ENCODE assay signal across 21 cellular contexts in the genomic region with DNA sequence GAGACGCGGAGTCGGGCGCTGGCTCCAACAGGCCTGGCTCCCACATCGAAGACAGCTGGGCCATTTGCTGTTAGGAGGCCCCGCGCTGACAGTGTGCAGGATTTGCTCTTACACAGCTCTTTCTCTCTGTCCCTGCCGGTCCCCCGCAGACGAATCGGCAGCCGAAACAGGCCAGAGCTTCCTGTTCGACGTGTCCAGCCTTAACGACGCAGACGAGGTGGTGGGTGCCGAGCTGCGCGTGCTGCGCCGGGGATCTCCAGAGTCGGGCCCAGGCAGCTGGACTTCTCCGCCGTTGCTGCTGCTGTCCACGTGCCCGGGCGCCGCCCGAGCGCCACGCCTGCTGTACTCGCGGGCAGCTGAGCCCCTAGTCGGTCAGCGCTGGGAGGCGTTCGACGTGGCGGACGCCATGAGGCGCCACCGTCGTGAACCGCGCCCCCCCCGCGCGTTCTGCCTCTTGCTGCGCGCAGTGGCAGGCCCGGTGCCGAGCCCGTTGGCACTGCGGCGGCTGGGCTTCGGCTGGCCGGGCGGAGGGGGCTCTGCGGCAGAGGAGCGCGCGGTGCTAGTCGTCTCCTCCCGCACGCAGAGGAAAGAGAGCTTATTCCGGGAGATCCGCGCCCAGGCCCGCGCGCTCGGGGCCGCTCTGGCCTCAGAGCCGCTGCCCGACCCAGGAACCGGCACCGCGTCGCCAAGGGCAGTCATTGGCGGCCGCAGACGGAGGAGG. TPM values are rescaled to one million over a fixed set of nuclear protein-coding genes. Genes with fewer than 3 reads are reported as not detected.
DNase-seq lines count a peak whose midpoint lies in the region; ATAC-seq and TF ChIP-seq lines count a peak whose summit lies in the region.
"Had no signal": no experiment of that assay in that cellular context is flagged by ENCODE, and none has a peak within 500 bp of the region (broad histone marks: within the 10 kb centered on the region; RNA-seq: fewer than 3 reads in every experiment).

No MANE protein-coding gene starts in this region.

- H3K4me1 Mint-ChIP-seq in brain, result peaks cover 36% of the 10 kb centered on the region
- peaks cover 36% of the 10 kb centered on the region for H3K4me1 Mint-ChIP-seq in stimulated activated naive CD8-positive, alpha-beta T cell treated with anti-CD3 and anti-CD28 coated beads, Interleukin-15, amount 100 ng/mL, for 72 hours

- H3K27me3 Mint-ChIP-seq in brain, result peaks cover 94% of the 10 kb centered on the region
- H3K27me3 Mint-ChIP-seq in stimulated activated naive CD8-positive, alpha-beta T cell treated with anti-CD3 and anti-CD28 coated beads, Interleukin-15, amount 100 ng/mL, for 72 hours, result peaks cover 93% of the 10 kb centered on the region

- no peaks in the 10 kb centered on the region for H3K4me1 ChIP-seq in rectal smooth muscle tissue (ENCODE audit: control insufficient read depth, insufficient read depth, low read length)

- H3K36me3 ChIP-seq in rectal smooth muscle tissue (ENCODE audit: control insufficient read depth, insufficient read depth, low read length), result no peaks in the 10 kb centered on the region
- H3K36me3 ChIP-seq: Peyer's patch, uterus had no signal

- DNase-seq in ELF-1 (ENCODE audit: low read depth, low spot score) (peak; percentile 59), left kidney (ENCODE audit: low read depth, low spot score) (peak; percentile 68), GM19240 (ENCODE audit: insufficient read length, low spot score) (no peak), kidney tubule cell (ENCODE audit: low spot score) (no peak), NCI-H1436 treated with DMSO at 0.1 percent for 48 hours (lab: John Stamatoyannopoulos, UW) (no peak)
- DNase-seq in stimulated activated naive CD8-positive, alpha-beta T cell treated with anti-CD3 and anti-CD28 coated beads, Interleukin-15, amount 100 ng/mL, for 72 hours, result no peak
- DNase-seq: activated T-cell treated with anti-CD3 and anti-CD28 coated beads, Interleukin-2, amount 50 U/mL, for 72 hours; C1 segment of cervical spinal cord; DMS 273 treated with DMSO at 0.1 percent for 48 hours; kidney glomerular epithelial cell; NCI-H187 treated with DMSO at 0.1 percent for 48 hours; NCI-H345; T1000; uterus had no signal

- peaks cover 55% of the 10 kb centered on the region for H3K27me3 ChIP-seq in rectal smooth muscle tissue (ENCODE audit: control insufficient read depth, insufficient read depth, low read length)
- H3K27me3 ChIP-seq: ascending aorta had no signal

- peak overlapping the region; percentile 5 for H3K4me3 ChIP-seq in rectal smooth muscle tissue (ENCODE audit: low read length)
- H3K4me3 ChIP-seq: Peyer's patch, SK-N-MC, uterus had no signal

- TF ChIP-seq CTCF in brain (conservative IDR thresholded peaks at IDR 0.05), result no peak

- H3K9ac ChIP-seq in rectal smooth muscle tissue (ENCODE audit: low read length), result no peak overlapping the region

- no peak overlapping the region for H3K27ac Mint-ChIP-seq in brain
- no peak overlapping the region for H3K27ac Mint-ChIP-seq in stimulated activated naive CD8-positive, alpha-beta T cell treated with anti-CD3 and anti-CD28 coated beads, Interleukin-15, amount 100 ng/mL, for 72 hours
- H3K27ac Mint-ChIP-seq: activated naive CD4-positive, alpha-beta T cell treated with anti-CD3 and anti-CD28 coated beads, Interleukin-2, amount 50 U/mL, for 24 hours; activated T-cell treated with anti-CD3 and anti-CD28 coated beads, Interleukin-2, amount 50 U/mL, for 72 hours had no signal

- H3K9me3 Mint-ChIP-seq in brain, result peaks cover 0 to 7% (median 0%) of the 10 kb centered on the region in 5 experiments
- H3K9me3 Mint-ChIP-seq in stimulated activated naive CD8-positive, alpha-beta T cell treated with anti-CD3 and anti-CD28 coated beads, Interleukin-15, amount 100 ng/mL, for 72 hours, result no peaks in the 10 kb centered on the region
- H3K9me3 Mint-ChIP-seq: activated naive CD4-positive, alpha-beta T cell treated with anti-CD3 and anti-CD28 coated beads, Interleukin-2, amount 50 U/mL, for 24 hours; activated T-cell treated with anti-CD3 and anti-CD28 coated beads, Interleukin-2, amount 50 U/mL, for 72 hours had no signal

- no peaks in the 10 kb centered on the region for H3K36me3 Mint-ChIP-seq in brain
- H3K36me3 Mint-ChIP-seq: activated naive CD4-positive, alpha-beta T cell treated with anti-CD3 and anti-CD28 coated beads, Interleukin-2, amount 50 U/mL, for 24 hours had no signal

- no peak for ATAC-seq in stimulated activated naive CD8-positive, alpha-beta T cell treated with anti-CD3 and anti-CD28 coated beads, Interleukin-15, amount 100 ng/mL, for 72 hours
- ATAC-seq: activated CD4-positive, CD25-positive, alpha-beta regulatory T cell treated with anti-CD3 and anti-CD28 coated beads, Interleukin-2, amount 50 U/mL, for 24 hours; activated T-cell treated with anti-CD3 and anti-CD28 coated beads, Interleukin-2, amount 50 U/mL, for 72 hours had no signal

- H3K4me3 Mint-ChIP-seq in brain, result peak overlapping the region in 3 of 5 experiments; percentile 10 to 76 (median 62)
- H3K4me3 Mint-ChIP-seq in stimulated activated naive CD8-positive, alpha-beta T cell treated with anti-CD3 and anti-CD28 coated beads, Interleukin-15, amount 100 ng/mL, for 72 hours, result no peak overlapping the region
- H3K4me3 Mint-ChIP-seq: activated naive CD4-positive, alpha-beta T cell treated with anti-CD3 and anti-CD28 coated beads, Interleukin-2, amount 50 U/mL, for 24 hours had no signal

- no peak overlapping the region for H3K27ac ChIP-seq in rectal smooth muscle tissue (ENCODE audit: low read depth, low read length)
- H3K27ac ChIP-seq: Peyer's patch, SK-N-MC, uterus had no signal

RNA-seq across cellular contexts. Expression of gene GDF7, which starts 3.5 kb away (rescaled TPM):
- polyA plus RNA-seq in brain (ENCODE audit: insufficient read depth, low read depth, low replicate concordance), result 0.10 TPM

RNA-seq across cellular contexts. Expression of gene HS1BP3, which starts 19.6 kb away (rescaled TPM):
- 46.7 TPM for polyA plus RNA-seq in brain (ENCODE audit: insufficient read depth, low read depth, low replicate concordance)

Comparison
In these comparisons a context has a peak if more than half of its experiments do, and no peak if none do; other contexts are left out.
1. DNase-seq: peak in ELF-1 (single experiment) and left kidney (single experiment); none in GM19240 (single experiment), stimulated activated naive CD8-positive, alpha-beta T cell treated with anti-CD3 and anti-CD28 coated beads, Interleukin-15, amount 100 ng/mL, for 72 hours (0 of 2), kidney tubule cell (single experiment) and NCI-H1436 treated with DMSO at 0.1 percent for 48 hours (single experiment).
2. H3K4me3 Mint-ChIP-seq: peak in brain (3 of 5); none in stimulated activated naive CD8-positive, alpha-beta T cell treated with anti-CD3 and anti-CD28 coated beads, Interleukin-15, amount 100 ng/mL, for 72 hours (0 of 2).